30 cellular contexts compared by ENCODE assay signal in genomic region chr12:123923038-123923437, GRCh38.
"Had no signal": no experiment of that assay in that cellular context is flagged by ENCODE, and none has a peak within 500 bp of the region (broad histone marks: within the 10 kb centered on the region; RNA-seq: fewer than 3 reads in every experiment).

No MANE protein-coding gene starts in this region.

- H2AFZ ChIP-seq: PC-9 had no signal

- H3K27ac ChIP-seq: PC-9, RWPE1, SJCRH30, SK-N-MC had no signal

- DNase-seq: Kasumi-1, MM.1S, MV-4-11, NCI-H1092, NCI-H1105, NCI-H1417 treated with DMSO at 0.1 percent for 48 hours, NCI-H1436 treated with DMSO at 0.1 percent for 48 hours, NCI-H1694 treated with DMSO at 0.1 percent for 48 hours, NCI-H187 treated with DMSO at 0.1 percent for 48 hours, NCI-H2029, NCI-H2081, NCI-H2171 treated with DMSO at 0.1 percent for 48 hours, NCI-H2227 treated with DMSO at 0.1 percent for 48 hours, NCI-H345, NCI-H446, NCI-H510A treated with DMSO at 0.1 percent for 48 hours, NCI-H524 treated with DMSO at 0.1 percent for 48 hours, NCI-H526 treated with DMSO at 0.1 percent for 48 hours, NCI-H774, PC-9, SHP77, SIG-M5, SJCRH30, T-cell had no signal

- FAIRE-seq: RCC 7860 had no signal

- H3K27me3 ChIP-seq: SJCRH30 had no signal

- H3K4me1 ChIP-seq: SJCRH30 had no signal

- H3K4me2 ChIP-seq: PC-9 had no signal

- H3K9me3 ChIP-seq: SJCRH30 had no signal

- ATAC-seq: Panc1, Right ventricle myocardium inferior, SK-N-SH treated with all-trans-retinoic acid at 6 μM for 48 hours, T-cell had no signal

- H3K4me3 ChIP-seq: PC-9, SJCRH30, SK-N-MC had no signal

- H3K36me3 ChIP-seq: SJCRH30 had no signal
